ENCODE assay signal across 15 cellular contexts in the genomic region with DNA sequence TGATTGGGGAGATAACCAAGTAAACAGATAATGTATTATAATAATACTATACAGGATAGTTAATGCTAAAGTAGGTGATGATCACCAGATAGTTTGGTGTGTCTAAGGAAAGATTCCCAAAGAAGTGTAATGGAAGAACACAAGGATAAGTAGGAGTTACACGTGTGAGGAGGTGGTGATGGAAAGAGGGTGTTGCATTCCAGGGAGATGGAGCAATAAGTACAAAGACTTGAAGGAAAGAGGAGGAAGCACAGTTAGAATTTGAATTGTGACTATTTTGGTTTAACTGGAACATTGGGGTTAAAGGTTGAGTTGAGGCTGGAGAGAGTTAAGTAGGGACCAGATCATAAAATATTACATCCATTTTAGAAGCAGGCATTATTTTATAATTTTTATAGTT.
"Had no signal": no experiment of that assay in that cellular context is flagged by ENCODE, and none has a peak within 500 bp of the region (broad histone marks: within the 10 kb centered on the region; RNA-seq: fewer than 3 reads in every experiment).

No MANE protein-coding gene starts in this region.

- H3K9me3 ChIP-seq: gastroesophageal sphincter, heart left ventricle, pancreas, sigmoid colon, thoracic aorta, upper lobe of left lung had no signal

- H3K27me3 ChIP-seq: cardiac muscle cell, gastroesophageal sphincter, heart left ventricle, pancreas, sigmoid colon, upper lobe of left lung had no signal

- DNase-seq: activated CD4-positive, alpha-beta T cell treated with anti-CD3 and anti-CD28 coated beads, Interleukin-2, amount 50 U/mL, for 4 hours; amniotic stem cell; dermis blood vessel endothelial cell; heart left ventricle; immature natural killer cell; left ventricle myocardium superior; naive thymus-derived CD8-positive, alpha-beta T cell; pancreas; sigmoid colon; stimulated activated naive B cell treated with anti-CD40 and anti-IgM and Interleukin-4, amounts not matched to agents 10 μg/mL and 1 μg/mL and 100 μg/mL, for 72 hours; upper lobe of left lung had no signal

- H3K36me3 ChIP-seq: pancreas had no signal

- H3K27ac ChIP-seq: cardiac muscle cell, epithelial cell of prostate, gastroesophageal sphincter, heart left ventricle, pancreas, sigmoid colon, thoracic aorta, upper lobe of left lung had no signal

- ATAC-seq: gastroesophageal sphincter; heart left ventricle; left ventricle myocardium superior; naive thymus-derived CD8-positive, alpha-beta T cell; pancreas; stimulated activated naive B cell treated with anti-CD40 and anti-IgM and Interleukin-4, amounts not matched to agents 10 μg/mL and 1 μg/mL and 100 μg/mL, for 72 hours had no signal

- H3K4me3 ChIP-seq: cardiac muscle cell, gastroesophageal sphincter, heart left ventricle, pancreas, sigmoid colon, thoracic aorta, upper lobe of left lung had no signal

- H3K4me1 ChIP-seq: gastroesophageal sphincter, heart left ventricle, pancreas, sigmoid colon, upper lobe of left lung had no signal
